In the genomic region with DNA sequence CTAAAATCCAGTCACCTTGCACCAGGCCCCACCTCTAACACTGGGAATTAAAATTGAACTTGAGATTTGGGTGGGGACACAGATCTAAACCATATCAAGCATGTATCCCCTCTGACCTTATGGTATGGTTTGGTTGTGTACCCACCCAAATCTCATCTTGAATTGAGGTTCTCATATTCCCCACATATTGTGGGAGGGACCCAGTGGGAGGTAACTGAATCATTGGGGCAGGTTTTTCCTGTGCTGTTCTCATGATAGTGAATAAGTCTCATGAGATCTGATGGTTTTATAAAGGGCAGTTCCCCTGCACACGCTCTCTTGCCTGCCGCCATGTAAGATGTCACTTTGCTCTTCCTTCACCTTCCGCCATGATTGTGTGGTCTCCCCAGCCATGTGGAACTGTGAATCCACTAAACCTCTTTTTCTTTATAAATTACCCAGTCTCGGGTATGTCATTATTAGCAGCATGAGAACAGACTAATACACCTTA, we compare ENCODE assay signal across 7 cellular contexts. TPM values are rescaled to one million over a fixed set of nuclear protein-coding genes. Genes with fewer than 3 reads are reported as not detected.
DNase-seq lines count a peak whose midpoint lies in the region; ATAC-seq, FAIRE-seq and TF ChIP-seq lines count a peak whose summit lies in the region.
"Not testable (repeated sequence)": the region's sequence is repeated elsewhere in the genome, so short reads cannot be mapped to it uniquely, and the experiment has no call there.

No MANE protein-coding gene starts in this region.

- not testable (repeated sequence) for H3K9me3 ChIP-seq in K562 (replicated peaks; ENCODE audit: control insufficient read depth, insufficient read depth, low read depth, low read length); spleen; thoracic aorta

- not testable (repeated sequence) for BruUV-seq in K562 (replicated peaks; lab: Mats Ljungman, UMichigan)

- not testable (repeated sequence) for TF ChIP-seq RAD21 in K562 (CRISPR knock-in tag; conservative IDR thresholded peaks at IDR 0.05 in 1 of 2, IDR thresholded peaks at IDR 0.05 in 1 of 2)

- TF ChIP-seq CTCF in CD14-positive monocyte (IDR thresholded peaks at IDR 0.05); activated B cell treated with CpG ODN at 0.5 μM for 24 hours (IDR thresholded peaks at IDR 0.05); K562 (IDR thresholded peaks at IDR 0.05 in 2 of 3, conservative IDR thresholded peaks at IDR 0.05 in 1 of 3; ENCODE audit: insufficient read depth in 2 of 3, low read depth in 1 of 3, low read length in 3 of 3); spleen (IDR thresholded peaks at IDR 0.05 in 8 of 11, conservative IDR thresholded peaks at IDR 0.05 in 3 of 11); thoracic aorta (IDR thresholded peaks at IDR 0.05): not testable (repeated sequence)

- WGBS in K562 (ENCODE audit: insufficient coverage, low coverage, missing lambda C conversion rate), result 91% methylated on average over 3 of the region's 4 CpGs
- 83 to 95% (median 94%) methylated on average over 4 of the region's 4 CpGs for WGBS in spleen, 5 donors

- not testable (repeated sequence) for H3K27me3 Mint-ChIP-seq in CD14-positive monocyte (ENCODE audit: low read depth in 3 of 3); activated B cell treated with CpG ODN at 0.5 μM for 24 hours; activated T-helper 2 cell treated with anti-CD3 and anti-CD28 coated beads, Interferon-gamma antibody, Interleukin-2, Interleukin-4, amounts not matched to agents 10 μg/mL and 5 μg/mL and 100 μg/mL, durations not matched to agents 14 hours and 24 hours and 36 hours (ENCODE audit: low read depth); memory B cell

- H3K4me3 Mint-ChIP-seq in CD14-positive monocyte; activated T-helper 2 cell treated with anti-CD3 and anti-CD28 coated beads, Interferon-gamma antibody, Interleukin-2, Interleukin-4, amounts not matched to agents 10 μg/mL and 5 μg/mL and 100 μg/mL, durations not matched to agents 14 hours and 24 hours and 36 hours (ENCODE audit: low read depth): not testable (repeated sequence)
- H3K4me3 Mint-ChIP-seq in activated B cell treated with CpG ODN at 0.5 μM for 24 hours, result peak overlapping the region; percentile 70
- peak overlapping the region; percentile 5 for H3K4me3 Mint-ChIP-seq in memory B cell

- not testable (repeated sequence) for ATAC-seq in activated B cell treated with CpG ODN at 0.5 μM for 24 hours (ENCODE audit: low read depth); K562; memory B cell (ENCODE audit: low read depth); thoracic aorta (ENCODE audit: insufficient number of reproducible peaks, low FRiP score, low read depth)

- intact Hi-C loops in CD14-positive monocyte (cut with micrococcal nuclease) (loop anchor here in 1 of 2 donors (5.0 kb wide), 1 partner anchor 37 kb away; a partner anchor contains a TSS), activated B cell treated with CpG ODN at 0.5 μM for 24 hours (cut with micrococcal nuclease) (loop anchor here (1.0 kb wide), 3 partner anchors 34 to 40 kb away; a partner anchor contains a TSS)
- intact Hi-C loops in activated T-helper 2 cell treated with anti-CD3 and anti-CD28 coated beads, Interferon-gamma antibody, Interleukin-2, Interleukin-4, amounts not matched to agents 10 μg/mL and 5 μg/mL and 100 μg/mL, durations not matched to agents 14 hours and 24 hours and 36 hours (cut with micrococcal nuclease), result loop anchor here (5.0 kb wide), 1 partner anchor 38 kb away; no protein-coding TSS in a partner anchor
- intact Hi-C loops in K562 (cut with micrococcal nuclease); spleen (cut with DNase I; ENCODE audit: low total_unique reads): not testable (repeated sequence)

- peaks cover 8 to 14% (median 12%) of the 10 kb centered on the region in 7 donors for H3K9me3 Mint-ChIP-seq in CD14-positive monocyte
- not testable (repeated sequence) for H3K9me3 Mint-ChIP-seq in activated B cell treated with CpG ODN at 0.5 μM for 24 hours, memory B cell
- H3K9me3 Mint-ChIP-seq in activated T-helper 2 cell treated with anti-CD3 and anti-CD28 coated beads, Interferon-gamma antibody, Interleukin-2, Interleukin-4, amounts not matched to agents 10 μg/mL and 5 μg/mL and 100 μg/mL, durations not matched to agents 14 hours and 24 hours and 36 hours, result peaks cover 20% of the 10 kb centered on the region

- not testable (repeated sequence) for TF ChIP-seq POLR2A in K562 (conservative IDR thresholded peaks at IDR 0.05); spleen (IDR thresholded peaks at IDR 0.05)

- not testable (repeated sequence) for H3K4me2 ChIP-seq in K562 (ENCODE audit: insufficient read depth, low read length)

- H2AFZ ChIP-seq in K562 (ENCODE audit: low read depth, low read length), result not testable (repeated sequence)

- peaks cover 72% of the 10 kb centered on the region for H3K4me1 Mint-ChIP-seq in CD14-positive monocyte
- H3K4me1 Mint-ChIP-seq in activated B cell treated with CpG ODN at 0.5 μM for 24 hours, result peaks cover 94% of the 10 kb centered on the region
- peaks cover 59% of the 10 kb centered on the region for H3K4me1 Mint-ChIP-seq in activated T-helper 2 cell treated with anti-CD3 and anti-CD28 coated beads, Interferon-gamma antibody, Interleukin-2, Interleukin-4, amounts not matched to agents 10 μg/mL and 5 μg/mL and 100 μg/mL, durations not matched to agents 14 hours and 24 hours and 36 hours (ENCODE audit: low read depth)
- peaks cover 64% of the 10 kb centered on the region for H3K4me1 Mint-ChIP-seq in memory B cell

- CTCF ChIA-PET in activated B cell treated with CpG ODN at 0.5 μM for 24 hours (lab: Charles Lee); K562 (lab: Yijun Ruan, JAX; ENCODE audit: low intra/inter-chr PET ratio): not testable (repeated sequence)

- not testable (repeated sequence) for TF ChIP-seq EP300 in K562 (IDR thresholded peaks at IDR 0.05; ENCODE audit: low read length)

- POLR2A ChIA-PET in activated B cell treated with CpG ODN at 0.5 μM for 24 hours (lab: Charles Lee), result interaction anchor here (0.7 to 5.0 kb wide), 6 partner anchors 11 to 41 kb away, joined by 3 to 45 read pairs (median 10); a partner anchor contains a TSS
- POLR2A ChIA-PET in K562 (lab: Yijun Ruan, JAX), result not testable (repeated sequence)

- H3K79me2 ChIP-seq in K562 (ENCODE audit: control insufficient read depth, insufficient read depth, low read length), result peaks cover 20% of the 10 kb centered on the region; the same call in 2 of the 3 replicates

- H3K27ac ChIP-seq in K562 (ENCODE audit: extremely low read depth, low read depth, low read length), result not testable (repeated sequence)
- peak overlapping the region; percentile 0 to 89 (median 74) for H3K27ac ChIP-seq in spleen
- H3K27ac ChIP-seq in thoracic aorta, result peak overlapping the region; percentile 24 to 29

- FAIRE-seq in K562 (lab: Jason Lieb, UNC), result not testable (repeated sequence)

- not testable (repeated sequence) for H3K36me3 ChIP-seq in K562 (ENCODE audit: control insufficient read depth, insufficient read depth, low read length); spleen; thoracic aorta

- not testable (repeated sequence) for H3K9me1 ChIP-seq in K562 (ENCODE audit: control insufficient read depth, insufficient read depth, low read length)

- DNase-seq in CD14-positive monocyte (ENCODE audit: low spot score); activated B cell treated with CpG ODN at 0.5 μM for 24 hours; activated T-helper 2 cell treated with anti-CD3 and anti-CD28 coated beads, Interferon-gamma antibody, Interleukin-2, Interleukin-4, amounts not matched to agents 10 μg/mL and 5 μg/mL and 100 μg/mL, durations not matched to agents 14 hours and 24 hours and 36 hours (ENCODE audit: low spot score); K562 (ENCODE audit: extremely low read depth in 1 of 4, low spot score in 3 of 4); memory B cell (ENCODE audit: low spot score in 2 of 2); spleen; thoracic aorta (ENCODE audit: low spot score): not testable (repeated sequence)

- not testable (repeated sequence) for H3K4me3 ChIP-seq in K562, spleen, thoracic aorta

- H3K36me3 Mint-ChIP-seq in CD14-positive monocyte, result peaks cover 25 to 46% of the 10 kb centered on the region in 2 donors
- peaks cover 30% of the 10 kb centered on the region for H3K36me3 Mint-ChIP-seq in activated B cell treated with CpG ODN at 0.5 μM for 24 hours (ENCODE audit: low read depth)
- H3K36me3 Mint-ChIP-seq in activated T-helper 2 cell treated with anti-CD3 and anti-CD28 coated beads, Interferon-gamma antibody, Interleukin-2, Interleukin-4, amounts not matched to agents 10 μg/mL and 5 μg/mL and 100 μg/mL, durations not matched to agents 14 hours and 24 hours and 36 hours (ENCODE audit: low read depth), result peaks cover 65% of the 10 kb centered on the region
- H3K36me3 Mint-ChIP-seq in memory B cell, result not testable (repeated sequence)

- in situ Hi-C loops in K562 (cut with MboI), result not testable (repeated sequence)

- peaks cover 9 to 49% of the 10 kb centered on the region in 2 experiments for H3K4me1 ChIP-seq in K562 (replicated peaks in 1 of 2; ENCODE audit: control insufficient read depth in 2 of 2, insufficient read depth in 2 of 2, low read length in 2 of 2)
- H3K4me1 ChIP-seq in spleen, result peaks cover 22 to 94% (median 68%) of the 10 kb centered on the region in 6 donors
- H3K4me1 ChIP-seq in thoracic aorta (ENCODE audit: control insufficient read depth in 1 of 2, low read depth in 2 of 2), result peaks cover 18 to 60% of the 10 kb centered on the region in 2 donors

- H4K20me1 ChIP-seq in K562 (replicated peaks; ENCODE audit: control insufficient read depth, insufficient read depth, low read length), result not testable (repeated sequence)

- peak overlapping the region in 4 of 7 donors; percentile 15 to 87 (median 40) for H3K27ac Mint-ChIP-seq in CD14-positive monocyte
- peak overlapping the region; percentile 97 for H3K27ac Mint-ChIP-seq in activated B cell treated with CpG ODN at 0.5 μM for 24 hours
- peak overlapping the region; percentile 44 for H3K27ac Mint-ChIP-seq in activated T-helper 2 cell treated with anti-CD3 and anti-CD28 coated beads, Interferon-gamma antibody, Interleukin-2, Interleukin-4, amounts not matched to agents 10 μg/mL and 5 μg/mL and 100 μg/mL, durations not matched to agents 14 hours and 24 hours and 36 hours
- peak overlapping the region; percentile 92 for H3K27ac Mint-ChIP-seq in memory B cell

- not testable (repeated sequence) for H3K27me3 ChIP-seq in K562 (ENCODE audit: control insufficient read depth in 2 of 2, insufficient read depth in 2 of 2, low read length in 2 of 2); spleen (replicated peaks in 1 of 7); thoracic aorta (replicated peaks; ENCODE audit: insufficient read depth)

- H3K9ac ChIP-seq in K562 (ENCODE audit: insufficient read depth in 1 of 2, low read depth in 2 of 2, low read length in 2 of 2), result not testable (repeated sequence)

RNA-seq across cellular contexts. Expression of a gene that starts 38.7 kb away (rescaled TPM):
- polyA plus RNA-seq in CD14-positive monocyte, result 10 to 100 TPM; 15.6 to 24.5 TPM
- 114 and 134 TPM in 2 replicates for total RNA-seq in activated B cell treated with CpG ODN at 0.5 μM for 24 hours
- total RNA-seq in activated T-helper 2 cell treated with anti-CD3 and anti-CD28 coated beads, Interferon-gamma antibody, Interleukin-2, Interleukin-4, amounts not matched to agents 10 μg/mL and 5 μg/mL and 100 μg/mL, durations not matched to agents 14 hours and 24 hours and 36 hours, result 132 TPM in 2 replicates
- 18.6 and 34.7 TPM in 2 replicates for total RNA-seq in K562 (2011; cell fraction: chromatin; rRNA removed; ENCODE audit: low replicate concordance)
- total RNA-seq in K562 (2011; cell fraction: nucleolus; rRNA removed), result 9.0 and 14.1 TPM in 2 replicates
- total RNA-seq in K562 (2011; cell fraction: nucleoplasm; rRNA removed), result 16.6 and 22.6 TPM in 2 replicates
- 5.5 and 6.2 TPM in 2 replicates for total RNA-seq in K562 (2014; rRNA removed)
- 8.7 and 9.8 TPM in 2 replicates for total RNA-seq in K562 (2014; rRNA removed; fragmentation: Illumina TruSeq; extraction: Trizol)
- total RNA-seq in K562 (2015; rRNA removed; fragmentation: Illumina TruSeq; extraction: Trizol), result 12.2 and 12.6 TPM in 2 replicates
- total RNA-seq in K562 (2021), result 14.1 and 15.0 TPM in 2 replicates
- polyA plus RNA-seq in K562 (2011; rRNA removed), result 4.9 and 5.9 TPM in 2 replicates
- 4.3 and 5.9 TPM in 2 replicates for polyA plus RNA-seq in K562 (2011; cell fraction: cytosol; rRNA removed)
- 15.3 and 16.6 TPM in 2 replicates for polyA plus RNA-seq in K562 (2011; cell fraction: nucleus; rRNA removed)
- 15.0 and 16.8 TPM in 2 replicates for polyA plus RNA-seq in K562 (2012)
- polyA plus RNA-seq in K562 (2014; fragmentation: Illumina TruSeq; extraction: Trizol), result 12.5 and 13.2 TPM in 2 replicates
- polyA plus RNA-seq in K562 (2014; fragmentation: Nextera tagmentation; extraction: Ambion mirVana), result 1 to 10 TPM; 3.4 to 3.9 TPM
- polyA plus RNA-seq in K562 (2014; rRNA removed), result 7.7 and 8.0 TPM in 2 replicates
- 17.9 and 19.0 TPM in 2 replicates for polyA minus RNA-seq in K562 (2011; rRNA and poly(A)+ RNA removed)
- polyA minus RNA-seq in K562 (2011; cell fraction: cytosol; rRNA and poly(A)+ RNA removed), result 6.0 and 7.1 TPM in 2 replicates
- 12.0 and 14.1 TPM in 2 replicates for polyA minus RNA-seq in K562 (2011; cell fraction: nucleus; rRNA and poly(A)+ RNA removed)
- 100 to 1,000 TPM in 6 of 7 donors, 10 to 100 TPM in 1; 98.7 to 167 (median 146) TPM for total RNA-seq in spleen
- polyA plus RNA-seq in spleen, result 10 to 100 TPM; 11.9 to 27.9 (median 21.5) TPM
- total RNA-seq in thoracic aorta, result 10 to 100 TPM; 43.5 to 58.0 TPM

Comparison
In these comparisons a context has a peak if more than half of its experiments do, and no peak if none do; other contexts are left out.
1. H3K27ac Mint-ChIP-seq: peak in every context shown above with its lines; median percentile 97 in activated B cell treated with CpG ODN at 0.5 μM for 24 hours; 92 in memory B cell; 44 in activated T-helper 2 cell treated with anti-CD3 and anti-CD28 coated beads, Interferon-gamma antibody, Interleukin-2, Interleukin-4, amounts not matched to agents 10 μg/mL and 5 μg/mL and 100 μg/mL, durations not matched to agents 14 hours and 24 hours and 36 hours; 40 in CD14-positive monocyte.